ENCODE assay signal across 18 cellular contexts in the genomic region with DNA sequence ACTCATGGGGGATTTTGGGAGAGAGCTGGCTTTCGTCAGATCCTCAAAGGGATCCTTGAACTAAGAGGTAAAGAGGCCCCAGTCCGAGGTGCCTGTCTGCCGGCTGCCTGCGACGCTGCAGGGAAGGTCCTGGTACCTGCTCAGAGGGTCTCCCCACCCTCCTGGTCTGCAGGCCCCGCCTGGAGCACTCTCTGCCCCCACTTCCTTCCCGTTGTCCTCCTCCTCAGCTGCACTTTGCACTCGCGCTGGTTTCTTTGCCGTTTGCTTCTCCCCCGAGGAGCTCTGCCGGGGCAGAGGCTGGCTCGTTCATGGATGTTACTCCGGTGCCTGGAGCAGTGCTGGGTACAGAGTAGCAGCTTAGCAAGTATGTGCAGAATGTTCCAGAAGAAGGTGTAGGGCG. TPM values are rescaled to one million over a fixed set of nuclear protein-coding genes. Genes with fewer than 3 reads are reported as not detected.
"Had no signal": no experiment of that assay in that cellular context is flagged by ENCODE, and none has a peak within 500 bp of the region (broad histone marks: within the 10 kb centered on the region; RNA-seq: fewer than 3 reads in every experiment).

No MANE protein-coding gene starts in this region.

- H3K36me3 ChIP-seq: colonic mucosa, transverse colon, vagina had no signal

- H3K9me3 ChIP-seq: colonic mucosa, transverse colon, vagina had no signal

- H3K27me3 ChIP-seq: vagina had no signal

- H3K27ac ChIP-seq: colonic mucosa, epithelial cell of prostate, transverse colon, vagina had no signal

- DNase-seq: activated CD4-positive, alpha-beta memory T cell treated with anti-CD3 and anti-CD28 coated beads, Interleukin-2, amount 10 ng/mL, durations not matched to agents 7 days and 5 days; activated CD4-positive, alpha-beta T cell treated with anti-CD3 and anti-CD28 coated beads for 48 hours; activated CD4-positive, CD25-positive, alpha-beta regulatory T cell; activated CD8-positive, alpha-beta memory T cell treated with anti-CD3 and anti-CD28 coated beads, Interleukin-2, amount 10 ng/mL, durations not matched to agents 7 days and 5 days; amniotic stem cell; colonic mucosa; endodermal cell; foreskin fibroblast; kidney; naive B cell; stimulated activated naive CD8-positive, alpha-beta T cell treated with anti-CD3 and anti-CD28 coated beads, Interleukin-15, Interleukin-2, amounts not matched to agents 100 U/mL and 50 U/mL, for 24 hours; substantia nigra; T-cell; transverse colon had no signal

- ATAC-seq: activated CD8-positive, alpha-beta memory T cell treated with anti-CD3 and anti-CD28 coated beads, Interleukin-2, amount 10 ng/mL, durations not matched to agents 7 days and 5 days; stimulated activated naive CD8-positive, alpha-beta T cell treated with anti-CD3 and anti-CD28 coated beads, Interleukin-15, Interleukin-2, amounts not matched to agents 100 U/mL and 50 U/mL, for 24 hours; T-cell had no signal

- H3K4me1 ChIP-seq: colonic mucosa, transverse colon, vagina had no signal

- H3K4me3 ChIP-seq: colonic mucosa, transverse colon, vagina had no signal

RNA-seq across cellular contexts. Expression of gene GATA5, which starts 37.0 kb away (rescaled TPM):
- total RNA-seq: activated CD4-positive, alpha-beta memory T cell treated with anti-CD3 and anti-CD28 coated beads, Interleukin-2, amount 10 ng/mL, durations not matched to agents 7 days and 5 days; activated CD8-positive, alpha-beta memory T cell treated with anti-CD3 and anti-CD28 coated beads, Interleukin-2, amount 10 ng/mL, durations not matched to agents 7 days and 5 days; mononuclear cell; renal cortical epithelial cell; T-cell; transverse colon had no signal
